In genomic region chr20:34410331-34410730, GRCh38 we compare ENCODE assay signal across 15 cellular contexts.
"Had no signal": no experiment of that assay in that cellular context is flagged by ENCODE, and none has a peak within 500 bp of the region (broad histone marks: within the 10 kb centered on the region; RNA-seq: fewer than 3 reads in every experiment).

No MANE protein-coding gene starts in this region.

- DNase-seq: activated CD4-positive, alpha-beta memory T cell treated with anti-CD3 and anti-CD28 coated beads, Interleukin-2, amount 10 ng/mL, durations not matched to agents 7 days and 5 days; activated CD4-positive, CD25-positive, alpha-beta regulatory T cell treated with anti-CD3 and anti-CD28 coated beads, Interleukin-2, amount 50 U/mL, for 72 hours; activated gamma-delta T cell; activated T-cell treated with anti-CD3 and anti-CD28 coated beads, Interleukin-2, amount 50 U/mL, for 48 hours; brain microvascular endothelial cell; cerebellar nuclear complex; effector memory CD8-positive, alpha-beta T cell; foreskin melanocyte; heart left ventricle; naive thymus-derived CD4-positive, alpha-beta T cell; spleen; stimulated activated CD4-positive, alpha-beta T cell treated with anti-CD3 and anti-CD28 coated beads, Interleukin-1b, Interleukin-23, amount 100 ng/mL, for 48 hours had no signal

- ATAC-seq: effector memory CD8-positive, alpha-beta T cell; heart left ventricle; naive thymus-derived CD4-positive, alpha-beta T cell; sciatic nerve had no signal

- H3K9me3 ChIP-seq: heart left ventricle, prostate gland, spleen, thoracic aorta had no signal

- H3K27ac ChIP-seq: brain microvascular endothelial cell, heart left ventricle, prostate gland, spleen, thoracic aorta had no signal

- H3K4me1 ChIP-seq: prostate gland had no signal

- H3K27me3 ChIP-seq: brain microvascular endothelial cell, heart left ventricle, spleen had no signal

- H3K4me3 ChIP-seq: heart left ventricle, prostate gland, spleen, thoracic aorta had no signal

- H3K36me3 ChIP-seq: prostate gland, thoracic aorta had no signal
